In the genomic region with DNA sequence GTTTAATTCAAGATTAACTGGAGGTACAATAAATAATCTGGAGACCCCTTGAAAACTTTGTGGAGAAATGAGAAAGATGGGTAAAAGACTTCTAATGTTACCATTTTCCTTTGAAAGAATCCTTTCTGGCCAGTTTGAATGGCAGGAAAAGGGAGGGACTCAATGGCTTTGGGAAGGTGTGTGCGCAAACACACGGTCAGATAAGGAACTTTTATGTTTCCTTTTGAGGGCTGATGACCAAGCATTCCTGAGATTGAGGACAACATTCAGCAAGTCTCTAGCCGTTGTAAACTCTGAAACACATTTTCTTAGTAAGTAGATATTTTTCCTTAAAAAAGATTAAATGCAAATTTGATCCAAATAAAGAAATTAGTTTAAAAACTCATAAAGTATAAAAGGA, we compare ENCODE assay signal across 27 cellular contexts.
A peak's percentile ranks its signal among the peaks of the same experiment; 100 is the strongest.
DNase-seq lines count a peak whose midpoint lies in the region; ATAC-seq, FAIRE-seq and TF ChIP-seq lines count a peak whose summit lies in the region.
"Had no signal": no experiment of that assay in that cellular context is flagged by ENCODE, and none has a peak within 500 bp of the region (broad histone marks: within the 10 kb centered on the region; RNA-seq: fewer than 3 reads in every experiment).

No MANE protein-coding gene starts in this region.

- BruUV-seq in PC-3 (replicated peaks; lab: Mats Ljungman, UMichigan), result no TSS peak

- peak; percentile 11 for DNase-seq in A172 (ENCODE audit: low spot score)
- peak; percentile 15 for DNase-seq in PC-3
- DNase-seq in hepatocyte (ENCODE audit: low spot score), result peak; percentile 41
- peak; percentile 31 for DNase-seq in small intestine
- DNase-seq in H4 (ENCODE audit: low spot score), result no peak
- no peak for DNase-seq in activated CD4-positive, alpha-beta T cell treated with anti-CD3 and anti-CD28 coated beads for 48 hours
- DNase-seq: ACHN; BE2C; Calu3; CD8-positive, alpha-beta memory T cell; DMS153; DND-41; H7; IMR-90; KG1; NCI-H1048; NCI-H1417; NCI-H1694 treated with DMSO at 0.1 percent for 48 hours; NCI-H2081; NCI-H226; NCI-H510A; NCI-H69; SHP77 treated with DMSO at 0.1 percent for 48 hours had no signal

- no peak for FAIRE-seq in small intestine (lab: Jason Lieb, UNC)
- FAIRE-seq: GM19239 had no signal

- H3K9me3 ChIP-seq in PC-3 (ENCODE audit: low read length) (peaks cover 3% of the 10 kb centered on the region; the same call in 1 of the 2 replicates), hepatocyte (ENCODE audit: low read depth) (no peaks in the 10 kb centered on the region), small intestine (ENCODE audit: control insufficient read depth, low read depth) (no peaks in the 10 kb centered on the region)
- H3K9me3 ChIP-seq: BE2C, Peyer's patch had no signal

- H3K27me3 ChIP-seq in PC-3 (ENCODE audit: low read length) (no peaks in the 10 kb centered on the region), hepatocyte (no peaks in the 10 kb centered on the region), small intestine (ENCODE audit: control insufficient read depth in 2 of 2, insufficient read depth in 2 of 2, low read length in 2 of 2) (no peaks in the 10 kb centered on the region)
- H3K27me3 ChIP-seq: BE2C, Peyer's patch had no signal

- H3F3A ChIP-seq in PC-3 (ENCODE audit: low read length, unreplicated experiment), result no peaks in the 10 kb centered on the region

- intact Hi-C loops in PC-3 (cut with micrococcal nuclease), result no loop called here

- H3K27ac ChIP-seq in PC-3 (ENCODE audit: low read length) (no peak overlapping the region), hepatocyte (peak overlapping the region; percentile 66), small intestine (ENCODE audit: low read depth in 1 of 2, low read length in 1 of 2) (no peak overlapping the region)
- H3K27ac ChIP-seq: 22Rv1, Peyer's patch had no signal

- H3K9me2 ChIP-seq in PC-3 (replicated peaks; ENCODE audit: low read length) (no peaks in the 10 kb centered on the region), hepatocyte (replicated peaks; ENCODE audit: insufficient read depth) (no peaks in the 10 kb centered on the region)

- no peaks in the 10 kb centered on the region for H3K4me1 ChIP-seq in PC-3 (ENCODE audit: insufficient read depth, low read length)
- H3K4me1 ChIP-seq in hepatocyte (ENCODE audit: insufficient read depth), result peaks cover 6% of the 10 kb centered on the region
- H3K4me1 ChIP-seq in small intestine (ENCODE audit: control insufficient read depth in 2 of 2, insufficient read depth in 1 of 2, low read depth in 1 of 2, low read length in 1 of 2), result peaks cover 0 to 2% of the 10 kb centered on the region in 2 donors
- H3K4me1 ChIP-seq: BE2C, Peyer's patch had no signal

- no peaks in the 10 kb centered on the region for H4K20me1 ChIP-seq in PC-3 (ENCODE audit: low read length)
- H4K20me1 ChIP-seq in hepatocyte (ENCODE audit: insufficient read depth, poor library complexity, severe bottlenecking), result no peaks in the 10 kb centered on the region

- POLR2A ChIA-PET in PC-3 (lab: Charles Lee; ENCODE audit: unreplicated experiment), result no interaction called here

- ATAC-seq in PC-3, result no peak
- no peak for ATAC-seq in HG02610 (IDR thresholded peaks at IDR 0.05; ENCODE audit: unreplicated experiment)

- H2AFZ ChIP-seq in PC-3 (ENCODE audit: low read length) (no peak overlapping the region), hepatocyte (no peak overlapping the region)

- H3K36me3 ChIP-seq in PC-3 (ENCODE audit: low read depth, low read length), result no peaks in the 10 kb centered on the region
- no peaks in the 10 kb centered on the region for H3K36me3 ChIP-seq in hepatocyte (replicated peaks; ENCODE audit: insufficient read depth, low read depth)
- no peaks in the 10 kb centered on the region for H3K36me3 ChIP-seq in small intestine (ENCODE audit: control insufficient read depth in 2 of 2, insufficient read depth in 2 of 2, low read length in 2 of 2)
- H3K36me3 ChIP-seq: BE2C, Peyer's patch had no signal

- WGBS in hepatocyte (ENCODE audit: low lambda C conversion rate, missing lambda C conversion rate), result 58% methylated on average over 3 of the region's 3 CpGs
- 38 to 50% (median 41%) methylated on average over 3 of the region's 3 CpGs for WGBS in small intestine, 3 donors

- H3K79me2 ChIP-seq in PC-3 (ENCODE audit: low read length) (no peaks in the 10 kb centered on the region), hepatocyte (no peaks in the 10 kb centered on the region)

- TF ChIP-seq CTCF in PC-3 (conservative IDR thresholded peaks at IDR 0.05; ENCODE audit: low read depth, low read length), result no peak
- no peak for TF ChIP-seq CTCF in hepatocyte (IDR thresholded peaks at IDR 0.05; ENCODE audit: poor library complexity)

- CTCF ChIA-PET in PC-3 (lab: Charles Lee), result no interaction called here

- H3K4me2 ChIP-seq in PC-3 (ENCODE audit: low read length), result no peak overlapping the region
- H3K4me2 ChIP-seq in hepatocyte, result no peak overlapping the region

- no peak overlapping the region for H3K9ac ChIP-seq in PC-3 (ENCODE audit: low read length)

- H3K4me3 ChIP-seq in PC-3 (ENCODE audit: low read length) (no peak overlapping the region), hepatocyte (no peak overlapping the region), small intestine (ENCODE audit: low read depth in 1 of 2, low read length in 2 of 2) (no peak overlapping the region)
- H3K4me3 ChIP-seq: Peyer's patch had no signal

Comparison
In these comparisons a context has a peak if more than half of its experiments do, and no peak if none do; other contexts are left out.
1. DNase-seq: peak in A172 (single experiment), PC-3 (single experiment), hepatocyte (single experiment) and small intestine (single experiment); none in H4 (single experiment) and activated CD4-positive, alpha-beta T cell treated with anti-CD3 and anti-CD28 coated beads for 48 hours (single experiment).